7 cellular contexts compared by ENCODE assay signal in genomic region chr22:22848364-22848866, GRCh38. TPM values are rescaled to one million over a fixed set of nuclear protein-coding genes. Genes with fewer than 3 reads are reported as not detected.
DNase-seq lines count a peak whose midpoint lies in the region; ATAC-seq and TF ChIP-seq lines count a peak whose summit lies in the region.

No MANE protein-coding gene starts in this region.

- no peaks in the 10 kb centered on the region for H3K9me3 Mint-ChIP-seq in activated CD4-positive, alpha-beta T cell treated with anti-CD3 and anti-CD28 coated beads, Interleukin-2, amount 10 ng/mL, durations not matched to agents 24 days and 14 days

- peaks cover 51% of the 10 kb centered on the region for H3K27me3 Mint-ChIP-seq in activated CD4-positive, alpha-beta T cell treated with anti-CD3 and anti-CD28 coated beads, Interleukin-2, amount 10 ng/mL, durations not matched to agents 24 days and 14 days

- intact Hi-C loops in activated CD4-positive, alpha-beta T cell treated with anti-CD3 and anti-CD28 coated beads, Interleukin-2, amount 10 ng/mL, durations not matched to agents 24 days and 14 days (cut with micrococcal nuclease), result loop anchor here (1.0 to 2.0 kb wide), 2 partner anchors 29 to 108 kb away; no protein-coding TSS in a partner anchor

- ATAC-seq in GM21423 (IDR thresholded peaks at IDR 0.05; ENCODE audit: unreplicated experiment), result no peak

- H3K4me3 ChIP-seq in GM12864 (ENCODE audit: low read depth, low read length), result no peak overlapping the region
- H3K4me3 ChIP-seq in NB4 (ENCODE audit: low read depth, low read length), result no peak overlapping the region

- no peak for TF ChIP-seq POLR2A in NB4 (IDR thresholded peaks at IDR 0.05; ENCODE audit: extremely low read depth, insufficient read length)

- DNase-seq in GM12864 (ENCODE audit: low read depth) (no peak), NB4 (ENCODE audit: low read depth) (peak; percentile 59), ecto neural progenitor cell (ENCODE audit: low spot score) (peak; percentile 77), medulla oblongata (ENCODE audit: extremely low spot score) (peak; percentile 62)
- peak; percentile 92 for DNase-seq in activated CD4-positive, alpha-beta T cell treated with anti-CD3 and anti-CD28 coated beads, Interleukin-2, amount 10 ng/mL, durations not matched to agents 24 days and 14 days
- DNase-seq in stimulated activated CD8-positive, alpha-beta memory T cell treated with anti-CD3 and anti-CD28 coated beads, Interleukin-15, amount 100 ng/mL, for 4 hours (ENCODE audit: low read depth in 2 of 2), result peak; percentile 16 to 42

- H3K36me3 Mint-ChIP-seq in activated CD4-positive, alpha-beta T cell treated with anti-CD3 and anti-CD28 coated beads, Interleukin-2, amount 10 ng/mL, durations not matched to agents 24 days and 14 days (ENCODE audit: low read depth), result no peaks in the 10 kb centered on the region

- peak; percentile 98 for TF ChIP-seq CTCF in GM12864 (IDR thresholded peaks at IDR 0.05; ENCODE audit: low read depth, low read length, missing control alignments)
- peak; percentile 92 for TF ChIP-seq CTCF in NB4 (IDR thresholded peaks at IDR 0.05; ENCODE audit: low read depth, low read length)

- H3K4me3 Mint-ChIP-seq in activated CD4-positive, alpha-beta T cell treated with anti-CD3 and anti-CD28 coated beads, Interleukin-2, amount 10 ng/mL, durations not matched to agents 24 days and 14 days, result no peak overlapping the region

- H3K4me1 Mint-ChIP-seq in activated CD4-positive, alpha-beta T cell treated with anti-CD3 and anti-CD28 coated beads, Interleukin-2, amount 10 ng/mL, durations not matched to agents 24 days and 14 days, result peaks cover 7% of the 10 kb centered on the region

- H3K27ac Mint-ChIP-seq in activated CD4-positive, alpha-beta T cell treated with anti-CD3 and anti-CD28 coated beads, Interleukin-2, amount 10 ng/mL, durations not matched to agents 24 days and 14 days, result no peak overlapping the region

RNA-seq across cellular contexts. Expression of gene IGLL5, which starts 39.2 kb away (rescaled TPM):
- total RNA-seq in activated CD4-positive, alpha-beta T cell treated with anti-CD3 and anti-CD28 coated beads, Interleukin-2, amount 10 ng/mL, durations not matched to agents 24 days and 14 days, result not detected in 2 replicates
